1 cellular context compared by ENCODE assay signal in the genomic region with DNA sequence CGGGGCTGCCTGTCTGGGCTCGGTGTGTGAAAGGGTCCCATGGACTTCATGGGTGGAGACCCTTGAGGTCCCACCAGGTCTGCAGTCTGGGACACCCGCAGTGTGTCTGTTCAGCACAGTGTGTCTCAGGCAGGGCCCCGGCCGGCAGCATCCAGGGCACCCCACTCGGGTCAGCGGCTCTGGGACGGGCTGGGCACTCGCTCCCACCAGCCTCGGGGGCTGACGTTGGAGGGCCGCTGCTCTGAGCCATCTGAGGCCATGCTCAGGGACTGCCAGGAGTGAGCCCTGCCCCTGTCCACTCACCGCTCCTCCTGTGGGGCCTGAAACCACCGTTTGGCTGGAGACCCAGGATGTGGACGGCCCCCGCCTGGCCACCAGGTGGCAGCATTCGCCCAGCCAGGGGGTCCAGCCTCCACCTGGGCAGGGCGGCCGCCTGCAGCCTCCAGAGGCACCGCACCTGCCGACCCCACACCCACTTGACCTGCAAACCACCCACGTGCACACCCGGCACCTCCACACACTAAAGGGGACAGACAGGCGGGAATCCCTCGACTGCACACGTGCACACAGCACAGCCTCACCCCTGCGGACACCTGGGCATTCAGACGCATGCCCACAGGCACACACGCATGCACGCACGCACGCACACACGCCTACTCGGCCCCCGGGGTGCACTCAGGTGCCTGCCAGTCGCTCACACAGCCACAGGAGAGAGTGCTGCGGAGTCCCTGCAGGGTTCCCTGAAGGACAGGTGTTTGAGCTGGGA.
TF ChIP-seq lines count a peak whose summit lies in the region.

No MANE protein-coding gene starts in this region.

TF ChIP-seq in GM12878, 131 proteins besides CTCF, POLR2A, EP300 and RAD21 (continued from another document and continues in another):
- TF ChIP-seq, protein P1, sequence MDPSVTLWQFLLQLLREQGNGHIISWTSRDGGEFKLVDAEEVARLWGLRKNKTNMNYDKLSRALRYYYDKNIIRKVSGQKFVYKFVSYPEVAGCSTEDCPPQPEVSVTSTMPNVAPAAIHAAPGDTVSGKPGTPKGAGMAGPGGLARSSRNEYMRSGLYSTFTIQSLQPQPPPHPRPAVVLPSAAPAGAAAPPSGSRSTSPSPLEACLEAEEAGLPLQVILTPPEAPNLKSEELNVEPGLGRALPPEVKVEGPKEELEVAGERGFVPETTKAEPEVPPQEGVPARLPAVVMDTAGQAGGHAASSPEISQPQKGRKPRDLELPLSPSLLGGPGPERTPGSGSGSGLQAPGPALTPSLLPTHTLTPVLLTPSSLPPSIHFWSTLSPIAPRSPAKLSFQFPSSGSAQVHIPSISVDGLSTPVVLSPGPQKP (IDR thresholded peaks at IDR 0.05; ENCODE audit: low read depth, low read length): no peak
- TF ChIP-seq ZNF384 (IDR thresholded peaks at IDR 0.05; ENCODE audit: borderline replicate concordance, low read depth, low read length) (no peak), HDGF (IDR thresholded peaks at IDR 0.05) (peak; percentile 97), BHLHE40 (IDR thresholded peaks at IDR 0.05; ENCODE audit: borderline replicate concordance in 1 of 2, low read depth in 2 of 2, low read length in 1 of 2) (peak; percentile 40 to 89; a peak in 3 of 4 replicates), MYC (IDR thresholded peaks at IDR 0.05; ENCODE audit: insufficient read depth, insufficient read length, insufficient replicate concordance, low read length, severe bottlenecking) (no peak), RUNX3 (IDR thresholded peaks at IDR 0.05; ENCODE audit: low read length) (no peak; the same call in 1 of the 2 replicates), MTA3 (IDR thresholded peaks at IDR 0.05; ENCODE audit: borderline replicate concordance, low read length) (no peak), RAD51 (IDR thresholded peaks at IDR 0.05) (no peak), NFYA (IDR thresholded peaks at IDR 0.05; ENCODE audit: borderline replicate concordance, low read depth, low read length) (no peak), TCF12 (IDR thresholded peaks at IDR 0.05; ENCODE audit: low read depth, low read length) (peak; percentile 26; the same call in 1 of the 2 replicates), ESRRA (IDR thresholded peaks at IDR 0.05; ENCODE audit: low read length) (no peak), E2F8 (IDR thresholded peaks at IDR 0.05; ENCODE audit: low read depth, partially characterized antibody) (no peak), GABPA (IDR thresholded peaks at IDR 0.05; ENCODE audit: low read depth) (no peak), SREBF1 (IDR thresholded peaks at IDR 0.05; ENCODE audit: low read length) (no peak), NFXL1 (IDR thresholded peaks at IDR 0.05; ENCODE audit: borderline replicate concordance) (no peak), TAF1 (IDR thresholded peaks at IDR 0.05; ENCODE audit: borderline replicate concordance, low read depth, low read length) (no peak), BCL11A (IDR thresholded peaks at IDR 0.05; ENCODE audit: low read depth, low read length) (no peak), LARP7 (IDR thresholded peaks at IDR 0.05) (0 out of 2 replicates have a peak, but pooled peaks have one; percentile 55), USF1 (IDR thresholded peaks at IDR 0.05; ENCODE audit: borderline replicate concordance, extremely low read length, insufficient read depth, low read depth, low read length) (no peak), IKZF2 (IDR thresholded peaks at IDR 0.05) (no peak), TCF3 (IDR thresholded peaks at IDR 0.05; ENCODE audit: borderline replicate concordance, insufficient read depth, low read depth, low read length) (peak; percentile 84), CEBPB (IDR thresholded peaks at IDR 0.05; ENCODE audit: borderline replicate concordance in 1 of 2, low read depth in 2 of 2, low read length in 2 of 2) (no peak), FOXM1 (IDR thresholded peaks at IDR 0.05; ENCODE audit: low read depth, low read length) (no peak), USF2 (IDR thresholded peaks at IDR 0.05; ENCODE audit: borderline replicate concordance, low read depth, low read length) (no peak), DPF2 (IDR thresholded peaks at IDR 0.05) (no peak), RFX5 (IDR thresholded peaks at IDR 0.05; ENCODE audit: low read depth, low read length) (no peak), ZNF687 (IDR thresholded peaks at IDR 0.05) (no peak)
- TF ChIP-seq, protein P2, sequence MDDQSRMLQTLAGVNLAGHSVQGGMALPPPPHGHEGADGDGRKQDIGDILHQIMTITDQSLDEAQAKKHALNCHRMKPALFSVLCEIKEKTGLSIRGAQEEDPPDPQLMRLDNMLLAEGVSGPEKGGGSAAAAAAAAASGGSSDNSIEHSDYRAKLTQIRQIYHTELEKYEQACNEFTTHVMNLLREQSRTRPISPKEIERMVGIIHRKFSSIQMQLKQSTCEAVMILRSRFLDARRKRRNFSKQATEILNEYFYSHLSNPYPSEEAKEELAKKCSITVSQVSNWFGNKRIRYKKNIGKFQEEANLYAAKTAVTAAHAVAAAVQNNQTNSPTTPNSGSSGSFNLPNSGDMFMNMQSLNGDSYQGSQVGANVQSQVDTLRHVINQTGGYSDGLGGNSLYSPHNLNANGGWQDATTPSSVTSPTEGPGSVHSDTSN (IDR thresholded peaks at IDR 0.05; ENCODE audit: insufficient replicate concordance, low read depth, low read length): no peak
- TF ChIP-seq, protein P3, sequence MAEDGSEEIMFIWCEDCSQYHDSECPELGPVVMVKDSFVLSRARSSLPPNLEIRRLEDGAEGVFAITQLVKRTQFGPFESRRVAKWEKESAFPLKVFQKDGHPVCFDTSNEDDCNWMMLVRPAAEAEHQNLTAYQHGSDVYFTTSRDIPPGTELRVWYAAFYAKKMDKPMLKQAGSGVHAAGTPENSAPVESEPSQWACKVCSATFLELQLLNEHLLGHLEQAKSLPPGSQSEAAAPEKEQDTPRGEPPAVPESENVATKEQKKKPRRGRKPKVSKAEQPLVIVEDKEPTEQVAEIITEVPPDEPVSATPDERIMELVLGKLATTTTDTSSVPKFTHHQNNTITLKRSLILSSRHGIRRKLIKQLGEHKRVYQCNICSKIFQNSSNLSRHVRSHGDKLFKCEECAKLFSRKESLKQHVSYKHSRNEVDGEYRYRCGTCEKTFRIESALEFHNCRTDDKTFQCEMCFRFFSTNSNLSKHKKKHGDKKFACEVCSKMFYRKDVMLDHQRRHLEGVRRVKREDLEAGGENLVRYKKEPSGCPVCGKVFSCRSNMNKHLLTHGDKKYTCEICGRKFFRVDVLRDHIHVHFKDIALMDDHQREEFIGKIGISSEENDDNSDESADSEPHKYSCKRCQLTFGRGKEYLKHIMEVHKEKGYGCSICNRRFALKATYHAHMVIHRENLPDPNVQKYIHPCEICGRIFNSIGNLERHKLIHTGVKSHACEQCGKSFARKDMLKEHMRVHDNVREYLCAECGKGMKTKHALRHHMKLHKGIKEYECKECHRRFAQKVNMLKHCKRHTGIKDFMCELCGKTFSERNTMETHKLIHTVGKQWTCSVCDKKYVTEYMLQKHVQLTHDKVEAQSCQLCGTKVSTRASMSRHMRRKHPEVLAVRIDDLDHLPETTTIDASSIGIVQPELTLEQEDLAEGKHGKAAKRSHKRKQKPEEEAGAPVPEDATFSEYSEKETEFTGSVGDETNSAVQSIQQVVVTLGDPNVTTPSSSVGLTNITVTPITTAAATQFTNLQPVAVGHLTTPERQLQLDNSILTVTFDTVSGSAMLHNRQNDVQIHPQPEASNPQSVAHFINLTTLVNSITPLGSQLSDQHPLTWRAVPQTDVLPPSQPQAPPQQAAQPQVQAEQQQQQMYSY (CRISPR knock-in tag; IDR thresholded peaks at IDR 0.05): no peak
- TF ChIP-seq, protein P4, sequence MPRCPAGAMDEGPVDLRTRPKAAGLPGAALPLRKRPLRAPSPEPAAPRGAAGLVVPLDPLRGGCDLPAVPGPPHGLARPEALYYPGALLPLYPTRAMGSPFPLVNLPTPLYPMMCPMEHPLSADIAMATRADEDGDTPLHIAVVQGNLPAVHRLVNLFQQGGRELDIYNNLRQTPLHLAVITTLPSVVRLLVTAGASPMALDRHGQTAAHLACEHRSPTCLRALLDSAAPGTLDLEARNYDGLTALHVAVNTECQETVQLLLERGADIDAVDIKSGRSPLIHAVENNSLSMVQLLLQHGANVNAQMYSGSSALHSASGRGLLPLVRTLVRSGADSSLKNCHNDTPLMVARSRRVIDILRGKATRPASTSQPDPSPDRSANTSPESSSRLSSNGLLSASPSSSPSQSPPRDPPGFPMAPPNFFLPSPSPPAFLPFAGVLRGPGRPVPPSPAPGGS (IDR thresholded peaks at IDR 0.05; ENCODE audit: borderline replicate concordance, insufficient read depth, low read depth, low read length, poor library complexity, severe bottlenecking): no peak
- TF ChIP-seq, protein P5, sequence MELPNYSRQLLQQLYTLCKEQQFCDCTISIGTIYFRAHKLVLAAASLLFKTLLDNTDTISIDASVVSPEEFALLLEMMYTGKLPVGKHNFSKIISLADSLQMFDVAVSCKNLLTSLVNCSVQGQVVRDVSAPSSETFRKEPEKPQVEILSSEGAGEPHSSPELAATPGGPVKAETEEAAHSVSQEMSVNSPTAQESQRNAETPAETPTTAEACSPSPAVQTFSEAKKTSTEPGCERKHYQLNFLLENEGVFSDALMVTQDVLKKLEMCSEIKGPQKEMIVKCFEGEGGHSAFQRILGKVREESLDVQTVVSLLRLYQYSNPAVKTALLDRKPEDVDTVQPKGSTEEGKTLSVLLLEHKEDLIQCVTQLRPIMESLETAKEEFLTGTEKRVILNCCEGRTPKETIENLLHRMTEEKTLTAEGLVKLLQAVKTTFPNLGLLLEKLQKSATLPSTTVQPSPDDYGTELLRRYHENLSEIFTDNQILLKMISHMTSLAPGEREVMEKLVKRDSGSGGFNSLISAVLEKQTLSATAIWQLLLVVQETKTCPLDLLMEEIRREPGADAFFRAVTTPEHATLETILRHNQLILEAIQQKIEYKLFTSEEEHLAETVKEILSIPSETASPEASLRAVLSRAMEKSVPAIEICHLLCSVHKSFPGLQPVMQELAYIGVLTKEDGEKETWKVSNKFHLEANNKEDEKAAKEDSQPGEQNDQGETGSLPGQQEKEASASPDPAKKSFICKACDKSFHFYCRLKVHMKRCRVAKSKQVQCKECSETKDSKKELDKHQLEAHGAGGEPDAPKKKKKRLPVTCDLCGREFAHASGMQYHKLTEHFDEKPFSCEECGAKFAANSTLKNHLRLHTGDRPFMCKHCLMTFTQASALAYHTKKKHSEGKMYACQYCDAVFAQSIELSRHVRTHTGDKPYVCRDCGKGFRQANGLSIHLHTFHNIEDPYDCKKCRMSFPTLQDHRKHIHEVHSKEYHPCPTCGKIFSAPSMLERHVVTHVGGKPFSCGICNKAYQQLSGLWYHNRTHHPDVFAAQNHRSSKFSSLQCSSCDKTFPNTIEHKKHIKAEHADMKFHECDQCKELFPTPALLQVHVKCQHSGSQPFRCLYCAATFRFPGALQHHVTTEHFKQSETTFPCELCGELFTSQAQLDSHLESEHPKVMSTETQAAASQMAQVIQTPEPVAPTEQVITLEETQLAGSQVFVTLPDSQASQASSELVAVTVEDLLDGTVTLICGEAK (IDR thresholded peaks at IDR 0.05; ENCODE audit: borderline replicate concordance): no peak
